In genomic region chr13:98032168-98032567, GRCh38 we compare ENCODE assay signal across 14 cellular contexts.
DNase-seq lines count a peak whose midpoint lies in the region; TF ChIP-seq lines count a peak whose summit lies in the region.
"Had no signal": no experiment of that assay in that cellular context is flagged by ENCODE, and none has a peak within 500 bp of the region (broad histone marks: within the 10 kb centered on the region; RNA-seq: fewer than 3 reads in every experiment).

No MANE protein-coding gene starts in this region.

- H2AK5ac ChIP-seq in neuronal stem cell (ENCODE audit: low read depth, low read length) = no peak overlapping the region

- WGBS in esophagus muscularis mucosa = 88% methylated on average over 5 of the region's 5 CpGs
- no CpG with 5 or more reads among the region's 5 CpGs for WGBS in neuronal stem cell (ENCODE audit: extremely low coverage in 2 of 2, insufficient read length in 2 of 2, insufficient replicate concordance in 1 of 2), 2 donors
- WGBS in spleen, 5 donors = 82 to 90% (median 86%) methylated on average over 5 of the region's 5 CpGs

- H2BK120ac ChIP-seq in neuronal stem cell (ENCODE audit: low read depth, low read length) = no peak overlapping the region

- no peak overlapping the region for H3K4ac ChIP-seq in neuronal stem cell (ENCODE audit: low read length)

- TF ChIP-seq EP300 in esophagus muscularis mucosa (IDR thresholded peaks at IDR 0.05) = no peak

- intact Hi-C loops in esophagus muscularis mucosa (cut with DNase I) = no loop called here
- intact Hi-C loops in spleen (cut with DNase I; ENCODE audit: low total_unique reads) = no loop called here

- TF ChIP-seq CTCF in esophagus muscularis mucosa (IDR thresholded peaks at IDR 0.05) (no peak), spleen (IDR thresholded peaks at IDR 0.05 in 8 of 11, conservative IDR thresholded peaks at IDR 0.05 in 3 of 11) (no peak)

- no peak overlapping the region for H2BK5ac ChIP-seq in neuronal stem cell (ENCODE audit: low read length)

- no peak overlapping the region for H3K14ac ChIP-seq in neuronal stem cell (ENCODE audit: low read length)

- H3K36me3 ChIP-seq in SK-N-MC (ENCODE audit: insufficient read depth, low read length) = no peaks in the 10 kb centered on the region
- no peaks in the 10 kb centered on the region for H3K36me3 ChIP-seq in esophagus muscularis mucosa
- H3K36me3 ChIP-seq in neuronal stem cell (replicated peaks in 1 of 2; ENCODE audit: control insufficient read depth in 2 of 2, insufficient read depth in 2 of 2, low read length in 2 of 2) = no peaks in the 10 kb centered on the region
- H3K36me3 ChIP-seq in spleen = no peaks in the 10 kb centered on the region
- H3K36me3 ChIP-seq: BE2C had no signal

- H4K8ac ChIP-seq in neuronal stem cell (ENCODE audit: low read depth, low read length) = no peak overlapping the region

- H2BK15ac ChIP-seq in neuronal stem cell (ENCODE audit: low read length) = no peak overlapping the region

- no peak overlapping the region for H2BK12ac ChIP-seq in neuronal stem cell (ENCODE audit: low read length)

- DNase-seq in ELF-1 (ENCODE audit: low read depth, low spot score) = peak; percentile 23
- DNase-seq in SK-N-MC (ENCODE audit: low read depth, low spot score) = peak; percentile 22
- DNase-seq in esophagus muscularis mucosa (ENCODE audit: extremely low spot score) = peak; percentile 47
- DNase-seq in neuronal stem cell (ENCODE audit: low spot score) = no peak
- DNase-seq in medulla oblongata (ENCODE audit: extremely low spot score) = no peak
- DNase-seq in EL = no peak
- no peak for DNase-seq in spleen
- DNase-seq: BE2C; CD4-positive, alpha-beta memory T cell; DND-41; HCEC 1CT; HFFc6 had no signal

- no peak overlapping the region for H3K4me2 ChIP-seq in neuronal stem cell (ENCODE audit: insufficient read depth, low read length, poor library complexity, severe bottlenecking)

- peak overlapping the region; percentile 82; the same call in 1 of the 2 replicates for H3K27ac ChIP-seq in SK-N-MC
- no peak overlapping the region for H3K27ac ChIP-seq in esophagus muscularis mucosa (replicated peaks in 1 of 4)
- peak overlapping the region; percentile 31 for H3K27ac ChIP-seq in neuronal stem cell (replicated peaks; ENCODE audit: low read length)
- H3K27ac ChIP-seq in spleen = no peak overlapping the region
- H3K27ac ChIP-seq: C4-2B, HL-60 had no signal

- TF ChIP-seq POLR2A in esophagus muscularis mucosa (IDR thresholded peaks at IDR 0.05; ENCODE audit: low read depth) (no peak), spleen (IDR thresholded peaks at IDR 0.05) (no peak)

- H3K79me1 ChIP-seq in neuronal stem cell (ENCODE audit: low read depth, low read length) = no peaks in the 10 kb centered on the region

- H3K9ac ChIP-seq in SK-N-MC (ENCODE audit: insufficient read length) (no peak overlapping the region), neuronal stem cell (ENCODE audit: low read depth, low read length, poor library complexity) (no peak overlapping the region)

- no peak overlapping the region for H3K18ac ChIP-seq in neuronal stem cell (ENCODE audit: low read length)

- peaks cover 0 to 10% (median 0%) of the 10 kb centered on the region in 4 donors for H3K27me3 ChIP-seq in esophagus muscularis mucosa
- H3K27me3 ChIP-seq in neuronal stem cell (ENCODE audit: control insufficient read depth in 3 of 3, insufficient read depth in 3 of 3, low read depth in 1 of 3, low read length in 3 of 3) = no peaks in the 10 kb centered on the region
- peaks cover 0 to 8% (median 0%) of the 10 kb centered on the region in 7 donors for H3K27me3 ChIP-seq in spleen (replicated peaks in 1 of 7)
- H3K27me3 ChIP-seq: BE2C had no signal

- H2AFZ ChIP-seq in neuronal stem cell (ENCODE audit: low read length) = no peak overlapping the region

- no peak overlapping the region for H4K91ac ChIP-seq in neuronal stem cell (ENCODE audit: low read depth, low read length, poor library complexity)

- H3K23ac ChIP-seq in neuronal stem cell (ENCODE audit: low read depth, low read length, poor library complexity) = no peak overlapping the region

- H3K9me3 ChIP-seq in SK-N-MC (ENCODE audit: low read depth, low read length) (no peaks in the 10 kb centered on the region), esophagus muscularis mucosa (no peaks in the 10 kb centered on the region), neuronal stem cell (replicated peaks in 1 of 2; ENCODE audit: control insufficient read depth in 2 of 2, insufficient read depth in 1 of 2, low read depth in 1 of 2, low read length in 2 of 2) (no peaks in the 10 kb centered on the region), spleen (no peaks in the 10 kb centered on the region)
- H3K9me3 ChIP-seq: BE2C had no signal

- H3K4me3 ChIP-seq in SK-N-MC = no peak overlapping the region
- H3K4me3 ChIP-seq in esophagus muscularis mucosa = no peak overlapping the region
- H3K4me3 ChIP-seq in neuronal stem cell (ENCODE audit: low read length in 2 of 2) = no peak overlapping the region
- H3K4me3 ChIP-seq in spleen = no peak overlapping the region

- no peaks in the 10 kb centered on the region for H3K4me1 ChIP-seq in esophagus muscularis mucosa
- H3K4me1 ChIP-seq in neuronal stem cell (ENCODE audit: control insufficient read depth in 2 of 2, insufficient read depth in 1 of 2, low read depth in 1 of 2, low read length in 2 of 2) = peaks cover 4 to 5% of the 10 kb centered on the region in 2 donors
- H3K4me1 ChIP-seq in spleen = no peaks in the 10 kb centered on the region
- H3K4me1 ChIP-seq: BE2C had no signal

Comparison
In these comparisons a context has a peak if more than half of its experiments do, and no peak if none do; other contexts are left out.
1. DNase-seq: peak in ELF-1 (single experiment), SK-N-MC (single experiment) and esophagus muscularis mucosa (single experiment); none in neuronal stem cell (single experiment), medulla oblongata (single experiment), EL (single experiment) and spleen (single experiment).
2. H3K27ac ChIP-seq: peak in SK-N-MC (single experiment) and neuronal stem cell (single experiment); none in esophagus muscularis mucosa (0 of 4) and spleen (0 of 8).